Comparison of ENCODE assay signal across 1 cellular context in the genomic region with DNA sequence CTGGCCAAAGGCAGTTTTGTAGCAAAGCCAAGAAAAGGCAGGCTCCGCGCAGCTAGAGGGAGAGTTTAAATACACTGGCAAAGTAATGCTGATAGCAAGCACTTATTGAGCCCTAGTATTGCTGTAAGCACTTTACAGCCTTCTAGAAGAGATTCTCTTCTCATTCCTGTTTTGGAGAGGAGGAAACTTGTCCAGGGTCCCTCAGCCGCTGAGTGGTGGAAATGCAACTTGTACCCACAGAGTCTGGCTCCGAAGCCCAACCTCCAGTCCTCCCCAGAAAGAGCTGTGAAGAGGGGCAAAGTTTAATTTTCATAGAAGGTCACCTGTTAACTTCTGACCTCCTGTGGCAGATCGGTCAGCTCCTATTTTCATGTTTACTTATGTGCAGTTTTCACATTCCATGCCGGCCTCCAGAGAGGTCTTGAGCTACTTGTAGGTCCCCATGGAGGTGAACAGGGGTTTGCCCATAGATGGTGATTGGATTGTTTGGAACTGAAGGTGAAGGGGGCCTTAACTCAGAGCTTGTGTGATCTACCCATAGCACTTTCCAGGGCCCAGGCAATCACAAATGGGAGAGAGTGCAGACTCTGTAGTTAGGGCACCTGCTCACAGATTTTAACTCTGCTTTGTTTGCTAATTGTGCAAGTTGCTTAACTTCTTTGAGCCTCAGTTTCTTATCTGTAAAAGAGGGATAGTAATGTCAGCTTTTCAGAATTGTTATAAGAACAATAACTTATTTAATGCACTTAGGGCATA.
A peak's percentile ranks its signal among the peaks of the same experiment; 100 is the strongest.
TF ChIP-seq lines count a peak whose summit lies in the region.

No MANE protein-coding gene starts in this region.

TF ChIP-seq in HepG2, 621 proteins besides CTCF, POLR2A, EP300 and RAD21 (continued from another document and continues in another):
- TF ChIP-seq, protein P1, sequence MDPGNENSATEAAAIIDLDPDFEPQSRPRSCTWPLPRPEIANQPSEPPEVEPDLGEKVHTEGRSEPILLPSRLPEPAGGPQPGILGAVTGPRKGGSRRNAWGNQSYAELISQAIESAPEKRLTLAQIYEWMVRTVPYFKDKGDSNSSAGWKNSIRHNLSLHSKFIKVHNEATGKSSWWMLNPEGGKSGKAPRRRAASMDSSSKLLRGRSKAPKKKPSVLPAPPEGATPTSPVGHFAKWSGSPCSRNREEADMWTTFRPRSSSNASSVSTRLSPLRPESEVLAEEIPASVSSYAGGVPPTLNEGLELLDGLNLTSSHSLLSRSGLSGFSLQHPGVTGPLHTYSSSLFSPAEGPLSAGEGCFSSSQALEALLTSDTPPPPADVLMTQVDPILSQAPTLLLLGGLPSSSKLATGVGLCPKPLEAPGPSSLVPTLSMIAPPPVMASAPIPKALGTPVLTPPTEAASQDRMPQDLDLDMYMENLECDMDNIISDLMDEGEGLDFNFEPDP (CRISPR knock-in tag; conservative IDR thresholded peaks at IDR 0.05): no peak
- TF ChIP-seq, protein P2, sequence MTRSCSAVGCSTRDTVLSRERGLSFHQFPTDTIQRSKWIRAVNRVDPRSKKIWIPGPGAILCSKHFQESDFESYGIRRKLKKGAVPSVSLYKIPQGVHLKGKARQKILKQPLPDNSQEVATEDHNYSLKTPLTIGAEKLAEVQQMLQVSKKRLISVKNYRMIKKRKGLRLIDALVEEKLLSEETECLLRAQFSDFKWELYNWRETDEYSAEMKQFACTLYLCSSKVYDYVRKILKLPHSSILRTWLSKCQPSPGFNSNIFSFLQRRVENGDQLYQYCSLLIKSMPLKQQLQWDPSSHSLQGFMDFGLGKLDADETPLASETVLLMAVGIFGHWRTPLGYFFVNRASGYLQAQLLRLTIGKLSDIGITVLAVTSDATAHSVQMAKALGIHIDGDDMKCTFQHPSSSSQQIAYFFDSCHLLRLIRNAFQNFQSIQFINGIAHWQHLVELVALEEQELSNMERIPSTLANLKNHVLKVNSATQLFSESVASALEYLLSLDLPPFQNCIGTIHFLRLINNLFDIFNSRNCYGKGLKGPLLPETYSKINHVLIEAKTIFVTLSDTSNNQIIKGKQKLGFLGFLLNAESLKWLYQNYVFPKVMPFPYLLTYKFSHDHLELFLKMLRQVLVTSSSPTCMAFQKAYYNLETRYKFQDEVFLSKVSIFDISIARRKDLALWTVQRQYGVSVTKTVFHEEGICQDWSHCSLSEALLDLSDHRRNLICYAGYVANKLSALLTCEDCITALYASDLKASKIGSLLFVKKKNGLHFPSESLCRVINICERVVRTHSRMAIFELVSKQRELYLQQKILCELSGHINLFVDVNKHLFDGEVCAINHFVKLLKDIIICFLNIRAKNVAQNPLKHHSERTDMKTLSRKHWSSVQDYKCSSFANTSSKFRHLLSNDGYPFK (CRISPR knock-in tag; IDR thresholded peaks at IDR 0.05; ENCODE audit: borderline replicate concordance): no peak
- TF ChIP-seq MIXL1 (CRISPR knock-in tag; IDR thresholded peaks at IDR 0.05) (peak; percentile 56; the same call in 1 of the 2 replicates), RXRB (CRISPR knock-in tag; IDR thresholded peaks at IDR 0.05; ENCODE audit: borderline replicate concordance) (peak; percentile 47), ZNF589 (CRISPR knock-in tag; conservative IDR thresholded peaks at IDR 0.05) (no peak), ZMYM3 (CRISPR knock-in tag; IDR thresholded peaks at IDR 0.05) (peak; percentile 38; the same call in 1 of the 2 replicates), MLLT10 (CRISPR knock-in tag; IDR thresholded peaks at IDR 0.05) (no peak), ZNF121 (CRISPR knock-in tag; IDR thresholded peaks at IDR 0.05) (no peak), LCORL (IDR thresholded peaks at IDR 0.05) (no peak), LCORL (CRISPR knock-in tag; IDR thresholded peaks at IDR 0.05) (peak; percentile 61), NCOA5 (CRISPR knock-in tag; IDR thresholded peaks at IDR 0.05) (no peak), RXRA (CRISPR knock-in tag; IDR thresholded peaks at IDR 0.05) (peak; percentile 30; the same call in 1 of the 2 replicates), HMGA1 (CRISPR knock-in tag; conservative IDR thresholded peaks at IDR 0.05) (no peak), NR2C2 (CRISPR knock-in tag; IDR thresholded peaks at IDR 0.05; ENCODE audit: borderline replicate concordance) (peak; percentile 38; the same call in 1 of the 2 replicates), BCL6 (CRISPR knock-in tag; IDR thresholded peaks at IDR 0.05) (peak; percentile 85), SYNCRIP (IDR thresholded peaks at IDR 0.05; ENCODE audit: insufficient read depth, low read depth, low read length) (no peak), SALL1 (CRISPR knock-in tag; IDR thresholded peaks at IDR 0.05) (peak; percentile 62), TBX2 (CRISPR knock-in tag; IDR thresholded peaks at IDR 0.05; ENCODE audit: borderline replicate concordance) (peak; percentile 30; the same call in 1 of the 2 replicates), ZNF605 (CRISPR knock-in tag; IDR thresholded peaks at IDR 0.05) (0 out of 2 replicates have a peak, but pooled peaks have one; percentile 37), ZNF883 (CRISPR knock-in tag; IDR thresholded peaks at IDR 0.05; ENCODE audit: not compliant biosample characterization) (no peak), NBN (conservative IDR thresholded peaks at IDR 0.05) (no peak), ZNF468 (CRISPR knock-in tag; IDR thresholded peaks at IDR 0.05) (no peak), TAF15 (IDR thresholded peaks at IDR 0.05; ENCODE audit: low read depth, low read length, poor library complexity, severe bottlenecking) (no peak), ZNF354B (CRISPR knock-in tag; IDR thresholded peaks at IDR 0.05) (no peak), REL (CRISPR knock-in tag; conservative IDR thresholded peaks at IDR 0.05) (no peak), NR2F6 (IDR thresholded peaks at IDR 0.05) (peak; percentile 78), NR2F6 (CRISPR knock-in tag; IDR thresholded peaks at IDR 0.05) (peak; percentile 83), NR2F2 (IDR thresholded peaks at IDR 0.05; ENCODE audit: borderline replicate concordance, low read depth) (peak; percentile 89), PPARG (CRISPR knock-in tag; conservative IDR thresholded peaks at IDR 0.05) (peak; percentile 76), POGZ (CRISPR knock-in tag; IDR thresholded peaks at IDR 0.05) (peak; percentile 67), NCOR1 (IDR thresholded peaks at IDR 0.05; ENCODE audit: borderline replicate concordance, low read length) (0 out of 2 replicates have a peak, but pooled peaks have one; percentile 20), ZNF207 (IDR thresholded peaks at IDR 0.05; ENCODE audit: borderline replicate concordance) (no peak), ZNF878 (CRISPR knock-in tag; IDR thresholded peaks at IDR 0.05) (0 out of 2 replicates have a peak, but pooled peaks have one; percentile 38)
- TF ChIP-seq, protein P3, sequence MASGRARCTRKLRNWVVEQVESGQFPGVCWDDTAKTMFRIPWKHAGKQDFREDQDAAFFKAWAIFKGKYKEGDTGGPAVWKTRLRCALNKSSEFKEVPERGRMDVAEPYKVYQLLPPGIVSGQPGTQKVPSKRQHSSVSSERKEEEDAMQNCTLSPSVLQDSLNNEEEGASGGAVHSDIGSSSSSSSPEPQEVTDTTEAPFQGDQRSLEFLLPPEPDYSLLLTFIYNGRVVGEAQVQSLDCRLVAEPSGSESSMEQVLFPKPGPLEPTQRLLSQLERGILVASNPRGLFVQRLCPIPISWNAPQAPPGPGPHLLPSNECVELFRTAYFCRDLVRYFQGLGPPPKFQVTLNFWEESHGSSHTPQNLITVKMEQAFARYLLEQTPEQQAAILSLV (CRISPR knock-in tag; IDR thresholded peaks at IDR 0.05; ENCODE audit: borderline replicate concordance): no peak
- TF ChIP-seq, protein P4, sequence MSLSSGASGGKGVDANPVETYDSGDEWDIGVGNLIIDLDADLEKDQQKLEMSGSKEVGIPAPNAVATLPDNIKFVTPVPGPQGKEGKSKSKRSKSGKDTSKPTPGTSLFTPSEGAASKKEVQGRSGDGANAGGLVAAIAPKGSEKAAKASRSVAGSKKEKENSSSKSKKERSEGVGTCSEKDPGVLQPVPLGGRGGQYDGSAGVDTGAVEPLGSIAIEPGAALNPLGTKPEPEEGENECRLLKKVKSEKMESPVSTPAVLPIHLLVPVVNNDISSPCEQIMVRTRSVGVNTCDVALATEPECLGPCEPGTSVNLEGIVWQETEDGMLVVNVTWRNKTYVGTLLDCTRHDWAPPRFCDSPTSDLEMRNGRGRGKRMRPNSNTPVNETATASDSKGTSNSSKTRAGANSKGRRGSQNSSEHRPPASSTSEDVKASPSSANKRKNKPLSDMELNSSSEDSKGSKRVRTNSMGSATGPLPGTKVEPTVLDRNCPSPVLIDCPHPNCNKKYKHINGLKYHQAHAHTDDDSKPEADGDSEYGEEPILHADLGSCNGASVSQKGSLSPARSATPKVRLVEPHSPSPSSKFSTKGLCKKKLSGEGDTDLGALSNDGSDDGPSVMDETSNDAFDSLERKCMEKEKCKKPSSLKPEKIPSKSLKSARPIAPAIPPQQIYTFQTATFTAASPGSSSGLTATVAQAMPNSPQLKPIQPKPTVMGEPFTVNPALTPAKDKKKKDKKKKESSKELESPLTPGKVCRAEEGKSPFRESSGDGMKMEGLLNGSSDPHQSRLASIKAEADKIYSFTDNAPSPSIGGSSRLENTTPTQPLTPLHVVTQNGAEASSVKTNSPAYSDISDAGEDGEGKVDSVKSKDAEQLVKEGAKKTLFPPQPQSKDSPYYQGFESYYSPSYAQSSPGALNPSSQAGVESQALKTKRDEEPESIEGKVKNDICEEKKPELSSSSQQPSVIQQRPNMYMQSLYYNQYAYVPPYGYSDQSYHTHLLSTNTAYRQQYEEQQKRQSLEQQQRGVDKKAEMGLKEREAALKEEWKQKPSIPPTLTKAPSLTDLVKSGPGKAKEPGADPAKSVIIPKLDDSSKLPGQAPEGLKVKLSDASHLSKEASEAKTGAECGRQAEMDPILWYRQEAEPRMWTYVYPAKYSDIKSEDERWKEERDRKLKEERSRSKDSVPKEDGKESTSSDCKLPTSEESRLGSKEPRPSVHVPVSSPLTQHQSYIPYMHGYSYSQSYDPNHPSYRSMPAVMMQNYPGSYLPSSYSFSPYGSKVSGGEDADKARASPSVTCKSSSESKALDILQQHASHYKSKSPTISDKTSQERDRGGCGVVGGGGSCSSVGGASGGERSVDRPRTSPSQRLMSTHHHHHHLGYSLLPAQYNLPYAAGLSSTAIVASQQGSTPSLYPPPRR (CRISPR knock-in tag; IDR thresholded peaks at IDR 0.05; ENCODE audit: borderline replicate concordance): peak; percentile 42; the same call in 1 of the 2 replicates
- TF ChIP-seq, protein P5, sequence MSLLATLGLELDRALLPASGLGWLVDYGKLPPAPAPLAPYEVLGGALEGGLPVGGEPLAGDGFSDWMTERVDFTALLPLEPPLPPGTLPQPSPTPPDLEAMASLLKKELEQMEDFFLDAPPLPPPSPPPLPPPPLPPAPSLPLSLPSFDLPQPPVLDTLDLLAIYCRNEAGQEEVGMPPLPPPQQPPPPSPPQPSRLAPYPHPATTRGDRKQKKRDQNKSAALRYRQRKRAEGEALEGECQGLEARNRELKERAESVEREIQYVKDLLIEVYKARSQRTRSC (CRISPR knock-in tag; IDR thresholded peaks at IDR 0.05; ENCODE audit: low read depth): no peak
- TF ChIP-seq, protein P6, sequence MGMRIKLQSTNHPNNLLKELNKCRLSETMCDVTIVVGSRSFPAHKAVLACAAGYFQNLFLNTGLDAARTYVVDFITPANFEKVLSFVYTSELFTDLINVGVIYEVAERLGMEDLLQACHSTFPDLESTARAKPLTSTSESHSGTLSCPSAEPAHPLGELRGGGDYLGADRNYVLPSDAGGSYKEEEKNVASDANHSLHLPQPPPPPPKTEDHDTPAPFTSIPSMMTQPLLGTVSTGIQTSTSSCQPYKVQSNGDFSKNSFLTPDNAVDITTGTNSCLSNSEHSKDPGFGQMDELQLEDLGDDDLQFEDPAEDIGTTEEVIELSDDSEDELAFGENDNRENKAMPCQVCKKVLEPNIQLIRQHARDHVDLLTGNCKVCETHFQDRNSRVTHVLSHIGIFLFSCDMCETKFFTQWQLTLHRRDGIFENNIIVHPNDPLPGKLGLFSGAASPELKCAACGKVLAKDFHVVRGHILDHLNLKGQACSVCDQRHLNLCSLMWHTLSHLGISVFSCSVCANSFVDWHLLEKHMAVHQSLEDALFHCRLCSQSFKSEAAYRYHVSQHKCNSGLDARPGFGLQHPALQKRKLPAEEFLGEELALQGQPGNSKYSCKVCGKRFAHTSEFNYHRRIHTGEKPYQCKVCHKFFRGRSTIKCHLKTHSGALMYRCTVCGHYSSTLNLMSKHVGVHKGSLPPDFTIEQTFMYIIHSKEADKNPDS (CRISPR knock-in tag; IDR thresholded peaks at IDR 0.05): no peak
- TF ChIP-seq, protein P7, sequence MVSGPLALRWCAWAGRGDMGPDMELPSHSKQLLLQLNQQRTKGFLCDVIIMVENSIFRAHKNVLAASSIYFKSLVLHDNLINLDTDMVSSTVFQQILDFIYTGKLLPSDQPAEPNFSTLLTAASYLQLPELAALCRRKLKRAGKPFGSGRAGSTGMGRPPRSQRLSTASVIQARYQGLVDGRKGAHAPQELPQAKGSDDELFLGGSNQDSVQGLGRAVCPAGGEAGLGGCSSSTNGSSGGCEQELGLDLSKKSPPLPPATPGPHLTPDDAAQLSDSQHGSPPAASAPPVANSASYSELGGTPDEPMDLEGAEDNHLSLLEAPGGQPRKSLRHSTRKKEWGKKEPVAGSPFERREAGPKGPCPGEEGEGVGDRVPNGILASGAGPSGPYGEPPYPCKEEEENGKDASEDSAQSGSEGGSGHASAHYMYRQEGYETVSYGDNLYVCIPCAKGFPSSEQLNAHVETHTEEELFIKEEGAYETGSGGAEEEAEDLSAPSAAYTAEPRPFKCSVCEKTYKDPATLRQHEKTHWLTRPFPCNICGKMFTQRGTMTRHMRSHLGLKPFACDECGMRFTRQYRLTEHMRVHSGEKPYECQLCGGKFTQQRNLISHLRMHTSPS (CRISPR knock-in tag; IDR thresholded peaks at IDR 0.05; ENCODE audit: low read depth): no peak
- TF ChIP-seq, protein P8, sequence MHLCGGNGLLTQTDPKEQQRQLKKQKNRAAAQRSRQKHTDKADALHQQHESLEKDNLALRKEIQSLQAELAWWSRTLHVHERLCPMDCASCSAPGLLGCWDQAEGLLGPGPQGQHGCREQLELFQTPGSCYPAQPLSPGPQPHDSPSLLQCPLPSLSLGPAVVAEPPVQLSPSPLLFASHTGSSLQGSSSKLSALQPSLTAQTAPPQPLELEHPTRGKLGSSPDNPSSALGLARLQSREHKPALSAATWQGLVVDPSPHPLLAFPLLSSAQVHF (CRISPR knock-in tag; IDR thresholded peaks at IDR 0.05): no peak
- TF ChIP-seq, protein P9, sequence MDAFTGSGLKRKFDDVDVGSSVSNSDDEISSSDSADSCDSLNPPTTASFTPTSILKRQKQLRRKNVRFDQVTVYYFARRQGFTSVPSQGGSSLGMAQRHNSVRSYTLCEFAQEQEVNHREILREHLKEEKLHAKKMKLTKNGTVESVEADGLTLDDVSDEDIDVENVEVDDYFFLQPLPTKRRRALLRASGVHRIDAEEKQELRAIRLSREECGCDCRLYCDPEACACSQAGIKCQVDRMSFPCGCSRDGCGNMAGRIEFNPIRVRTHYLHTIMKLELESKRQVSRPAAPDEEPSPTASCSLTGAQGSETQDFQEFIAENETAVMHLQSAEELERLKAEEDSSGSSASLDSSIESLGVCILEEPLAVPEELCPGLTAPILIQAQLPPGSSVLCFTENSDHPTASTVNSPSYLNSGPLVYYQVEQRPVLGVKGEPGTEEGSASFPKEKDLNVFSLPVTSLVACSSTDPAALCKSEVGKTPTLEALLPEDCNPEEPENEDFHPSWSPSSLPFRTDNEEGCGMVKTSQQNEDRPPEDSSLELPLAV (CRISPR knock-in tag; conservative IDR thresholded peaks at IDR 0.05; ENCODE audit: low read depth): no peak
- TF ChIP-seq, protein P10, sequence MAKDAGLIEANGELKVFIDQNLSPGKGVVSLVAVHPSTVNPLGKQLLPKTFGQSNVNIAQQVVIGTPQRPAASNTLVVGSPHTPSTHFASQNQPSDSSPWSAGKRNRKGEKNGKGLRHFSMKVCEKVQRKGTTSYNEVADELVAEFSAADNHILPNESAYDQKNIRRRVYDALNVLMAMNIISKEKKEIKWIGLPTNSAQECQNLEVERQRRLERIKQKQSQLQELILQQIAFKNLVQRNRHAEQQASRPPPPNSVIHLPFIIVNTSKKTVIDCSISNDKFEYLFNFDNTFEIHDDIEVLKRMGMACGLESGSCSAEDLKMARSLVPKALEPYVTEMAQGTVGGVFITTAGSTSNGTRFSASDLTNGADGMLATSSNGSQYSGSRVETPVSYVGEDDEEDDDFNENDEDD (CRISPR knock-in tag; IDR thresholded peaks at IDR 0.05; ENCODE audit: borderline replicate concordance): no peak
